8 cellular contexts compared by ENCODE assay signal in the genomic region with DNA sequence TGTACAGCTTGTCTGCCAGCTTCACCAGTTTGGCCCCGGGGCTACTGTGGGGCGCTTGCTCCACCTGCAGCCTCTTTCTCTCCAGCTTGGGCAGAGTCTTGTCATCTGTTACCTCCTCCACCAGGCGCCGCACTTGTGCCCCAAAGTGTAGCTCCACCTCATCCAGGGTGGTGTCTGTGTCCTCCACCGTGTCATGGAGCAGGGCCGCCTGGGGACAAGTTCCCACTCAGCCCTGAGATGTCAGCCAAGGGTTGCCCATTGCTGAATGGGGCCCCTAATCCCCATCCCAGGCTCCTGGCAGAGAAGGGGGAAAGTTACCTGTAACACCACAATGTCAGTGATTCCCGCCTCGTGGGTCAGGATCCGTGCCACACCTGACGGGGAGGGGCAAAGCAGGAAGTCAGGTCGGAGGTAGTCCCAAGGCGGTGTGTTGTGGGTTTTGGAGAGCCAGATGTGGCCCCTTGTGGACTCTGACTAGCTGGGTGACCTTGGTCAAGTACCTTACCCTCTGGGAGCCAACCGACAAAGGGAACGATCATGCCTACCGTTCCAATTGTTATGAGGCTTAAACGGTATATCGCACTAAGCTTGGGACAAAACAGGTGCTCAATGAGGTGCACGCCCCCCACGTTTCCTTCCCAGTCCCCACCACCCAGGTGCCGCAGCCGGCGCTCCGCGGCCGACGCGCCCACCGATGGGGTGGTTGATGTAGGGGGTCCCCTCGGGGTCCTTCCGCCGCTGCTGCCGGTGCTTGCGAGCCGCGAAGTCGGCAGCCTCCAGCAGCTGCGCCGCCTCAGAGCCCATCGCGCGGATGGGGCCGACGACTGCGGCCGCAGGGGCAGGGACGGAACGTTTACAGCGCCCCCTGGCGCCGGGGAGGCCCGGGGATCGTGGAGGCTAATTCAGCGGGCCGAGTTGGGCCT. TPM values are rescaled to one million over a fixed set of nuclear protein-coding genes. Genes with fewer than 3 reads are reported as not detected.
DNase-seq lines count a peak whose midpoint lies in the region; ATAC-seq, FAIRE-seq and TF ChIP-seq lines count a peak whose summit lies in the region.

A gene with protein sequence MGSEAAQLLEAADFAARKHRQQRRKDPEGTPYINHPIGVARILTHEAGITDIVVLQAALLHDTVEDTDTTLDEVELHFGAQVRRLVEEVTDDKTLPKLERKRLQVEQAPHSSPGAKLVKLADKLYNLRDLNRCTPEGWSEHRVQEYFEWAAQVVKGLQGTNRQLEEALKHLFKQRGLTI (minus strand): TSS at position 813 of the 923 bp plus-strand sequence. CDS start 9 bp downstream, at position 804.

- in situ Hi-C loops in GM18951 (cut with MboI; ENCODE audit: low sequenced_read_pairs, unreplicated experiment): no loop called here

- TF ChIP-seq CTCF in AG09309 (IDR thresholded peaks at IDR 0.05; ENCODE audit: control insufficient read depth, insufficient read depth, low read depth, low read length, missing control alignments) (peak; percentile 92), kidney (IDR thresholded peaks at IDR 0.05; ENCODE audit: borderline replicate concordance, extremely low read depth, insufficient read depth) (peak; percentile 88)

- no peaks in the 10 kb centered on the region for H3K9me3 ChIP-seq in kidney (ENCODE audit: control insufficient read depth in 1 of 2, low read length in 2 of 2)

- peaks cover 55% of the 10 kb centered on the region for H3K4me1 Mint-ChIP-seq in central memory CD8-positive, alpha-beta T cell

- H3K4me3 ChIP-seq in AG09309 (ENCODE audit: control insufficient read depth, low read depth, low read length) (peak within 1 kb of the TSS; percentile 82), kidney (ENCODE audit: low read length in 2 of 2) (peak within 1 kb of the TSS; percentile 87 to 94)

- TF ChIP-seq POLR2A in GM18951 (IDR thresholded peaks at IDR 0.05; ENCODE audit: extremely low read depth, insufficient read depth, insufficient read length): peak; percentile 86

- H3K36me3 ChIP-seq in kidney (ENCODE audit: control insufficient read depth in 1 of 2, insufficient read depth in 2 of 2, low read length in 2 of 2): no peaks in the 10 kb centered on the region

- H3K27ac ChIP-seq in kidney (ENCODE audit: low read depth in 2 of 2, low read length in 2 of 2): peak within 1 kb of the TSS; percentile 80 to 94

- H3K9me3 Mint-ChIP-seq in central memory CD8-positive, alpha-beta T cell: no peaks in the 10 kb centered on the region

- peak within 1 kb of the TSS; percentile 42 to 80 for H3K9ac ChIP-seq in kidney (ENCODE audit: low read length in 2 of 2)

- FAIRE-seq in kidney (lab: Jason Lieb, UNC): no peak

- H3K36me3 Mint-ChIP-seq in central memory CD8-positive, alpha-beta T cell (ENCODE audit: insufficient read depth): peaks cover 7% of the 10 kb centered on the region

- peak within 1 kb of the TSS; percentile 91 for H3K4me3 Mint-ChIP-seq in central memory CD8-positive, alpha-beta T cell

- intact Hi-C loops in kidney (cut with DNase I): no loop called here

- ATAC-seq in HG03175 (IDR thresholded peaks at IDR 0.05; ENCODE audit: unreplicated experiment): peak; percentile 56
- peak; percentile 66 for ATAC-seq in central memory CD8-positive, alpha-beta T cell (replicated peaks; ENCODE audit: extremely low read depth, poor library complexity, severe bottlenecking)

- peaks cover 14 to 34% of the 10 kb centered on the region in 2 donors for H3K4me1 ChIP-seq in kidney (ENCODE audit: control insufficient read depth in 1 of 2, insufficient read depth in 1 of 2, low read depth in 1 of 2, low read length in 2 of 2)

- no peaks in the 10 kb centered on the region for H3K27me3 Mint-ChIP-seq in central memory CD8-positive, alpha-beta T cell

- DNase-seq in AG09309 (ENCODE audit: low read depth): no peak
- DNase-seq in NCI-H345 (lab: John Stamatoyannopoulos, UW): peak; percentile 83
- peak; percentile 80 for DNase-seq in activated CD4-positive, CD25-positive, alpha-beta regulatory T cell treated with anti-CD3 and anti-CD28 coated beads, Interleukin-2, amount 50 U/mL, for 16 hours (ENCODE audit: low read depth, low spot score)
- peak; percentile 78 to 91 for DNase-seq in central memory CD8-positive, alpha-beta T cell (ENCODE audit: low spot score in 2 of 2)
- peak; percentile 95 for DNase-seq in kidney
- DNase-seq in stimulated activated CD4-positive, alpha-beta T cell treated with anti-CD3 and anti-CD28 coated beads, Interleukin-15, amount 100 ng/mL, for 24 hours: peak; percentile 95

- peak within 1 kb of the TSS; percentile 85 for H3K27ac Mint-ChIP-seq in central memory CD8-positive, alpha-beta T cell (ENCODE audit: low read depth)

RNA-seq across cellular contexts. Expression of the gene that starts here (rescaled TPM):
- total RNA-seq in kidney: 15.5 TPM
- polyA plus RNA-seq in kidney (ENCODE audit: insufficient read depth, low read depth, low replicate concordance): 47.3 TPM
